Comparison of ENCODE assay signal across 1 cellular context in genomic region chr5:141969783-141970741, GRCh38.
TF ChIP-seq lines count a peak whose summit lies in the region.

No MANE protein-coding gene starts in this region.

TF ChIP-seq in GM12878, 131 proteins besides CTCF, POLR2A, EP300 and RAD21:
- 0 out of 2 replicates have a peak, but pooled peaks have one; percentile 42 for TF ChIP-seq POLR2AphosphoS5 (IDR thresholded peaks at IDR 0.05; ENCODE audit: low read length)
- TF ChIP-seq NKRF (conservative IDR thresholded peaks at IDR 0.05) = no peak
- peak; percentile 90; the same call in 2 of the 3 replicates for TF ChIP-seq POU2F2 (IDR thresholded peaks at IDR 0.05; ENCODE audit: borderline replicate concordance, low read depth, low read length)
- peak; percentile 55; the same call in 1 of the 2 replicates for TF ChIP-seq PKNOX1 (IDR thresholded peaks at IDR 0.05)
- TF ChIP-seq RUNX3 (IDR thresholded peaks at IDR 0.05; ENCODE audit: low read length) = peak; percentile 59
- TF ChIP-seq FOXK2 (IDR thresholded peaks at IDR 0.05) = no peak
- TF ChIP-seq ESRRA (IDR thresholded peaks at IDR 0.05; ENCODE audit: low read length) = peak; percentile 57; the same call in 1 of the 2 replicates
